In genomic region chr20:62156592-62157386, GRCh38 we compare ENCODE assay signal across 8 cellular contexts. TPM values are rescaled to one million over a fixed set of nuclear protein-coding genes. Genes with fewer than 3 reads are reported as not detected.
DNase-seq lines count a peak whose midpoint lies in the region; ATAC-seq and TF ChIP-seq lines count a peak whose summit lies in the region.

No MANE protein-coding gene starts in this region.

- peaks cover 19% of the 10 kb centered on the region for H3K4me1 Mint-ChIP-seq in activated T-helper 1 cell treated with anti-CD3 and anti-CD28 coated beads, Interleukin-12 subunit alpha, Interleukin-12 subunit beta, Interleukin-2, Interleukin-4 antibody, amounts not matched to agents 30 ng/mL and 10 ng/mL and 1 ng/mL, durations not matched to agents 14 hours and 24 hours and 36 hours (ENCODE audit: low read depth)

- H3K9ac ChIP-seq in BLaER1: peak overlapping the region; percentile 11; the same call in 1 of the 2 replicates

- DNase-seq in OCI-M1 (lab: John Stamatoyannopoulos, UW): peak; percentile 44
- peak; percentile 61 for DNase-seq in activated T-helper 1 cell treated with anti-CD3 and anti-CD28 coated beads, Interleukin-12 subunit alpha, Interleukin-12 subunit beta, Interleukin-2, Interleukin-4 antibody, amounts not matched to agents 30 ng/mL and 10 ng/mL and 1 ng/mL, durations not matched to agents 14 hours and 24 hours and 36 hours (ENCODE audit: low spot score)
- DNase-seq in foreskin keratinocyte: no peak
- peak in 8 of 10 donors; percentile 50 to 94 (median 66) for DNase-seq in posterior cingulate gyrus

- H3K27me3 ChIP-seq in BLaER1: no peaks in the 10 kb centered on the region
- H3K27me3 ChIP-seq in foreskin keratinocyte: no peaks in the 10 kb centered on the region

- no peak overlapping the region for H3K4me3 ChIP-seq in BLaER1

- peak; percentile 69 for TF ChIP-seq CTCF in foreskin keratinocyte (conservative IDR thresholded peaks at IDR 0.05)

- ATAC-seq in GM21423 (IDR thresholded peaks at IDR 0.05; ENCODE audit: unreplicated experiment): peak; percentile 63
- peak; percentile 44 for ATAC-seq in foreskin keratinocyte
- ATAC-seq in GM19397 (IDR thresholded peaks at IDR 0.05; ENCODE audit: unreplicated experiment): no peak
- no peak for ATAC-seq in HG02610 (IDR thresholded peaks at IDR 0.05; ENCODE audit: unreplicated experiment)

- peaks cover 18% of the 10 kb centered on the region for H3K9me3 Mint-ChIP-seq in activated T-helper 1 cell treated with anti-CD3 and anti-CD28 coated beads, Interleukin-12 subunit alpha, Interleukin-12 subunit beta, Interleukin-2, Interleukin-4 antibody, amounts not matched to agents 30 ng/mL and 10 ng/mL and 1 ng/mL, durations not matched to agents 14 hours and 24 hours and 36 hours

- intact Hi-C loops in activated T-helper 1 cell treated with anti-CD3 and anti-CD28 coated beads, Interleukin-12 subunit alpha, Interleukin-12 subunit beta, Interleukin-2, Interleukin-4 antibody, amounts not matched to agents 30 ng/mL and 10 ng/mL and 1 ng/mL, durations not matched to agents 14 hours and 24 hours and 36 hours (cut with micrococcal nuclease): loop anchor here (1.0 to 2.0 kb wide), 3 partner anchors 14 to 146 kb away; partner anchors contain the start of genes MTG2, PSMA7 and SS18L1
- intact Hi-C loops in posterior cingulate gyrus (cut with DNase I): loop anchor here (5.0 kb wide), 1 partner anchor 144 kb away; no protein-coding TSS in a partner anchor

- H3K36me3 ChIP-seq in BLaER1: peaks cover 68% of the 10 kb centered on the region

- peak overlapping the region; percentile 50 for H3K27ac ChIP-seq in BLaER1
- H3K27ac ChIP-seq in foreskin keratinocyte: no peak overlapping the region

- H3K4me3 Mint-ChIP-seq in activated T-helper 1 cell treated with anti-CD3 and anti-CD28 coated beads, Interleukin-12 subunit alpha, Interleukin-12 subunit beta, Interleukin-2, Interleukin-4 antibody, amounts not matched to agents 30 ng/mL and 10 ng/mL and 1 ng/mL, durations not matched to agents 14 hours and 24 hours and 36 hours: no peak overlapping the region

- H3K4me2 ChIP-seq in BLaER1: peak overlapping the region; percentile 80

- H3K4me1 ChIP-seq in BLaER1: peaks cover 56% of the 10 kb centered on the region
- H3K4me1 ChIP-seq in foreskin keratinocyte: peaks cover 14% of the 10 kb centered on the region

- peaks cover 19% of the 10 kb centered on the region for H3K9me3 ChIP-seq in BLaER1

- peaks cover 36% of the 10 kb centered on the region for H3K36me3 Mint-ChIP-seq in activated T-helper 1 cell treated with anti-CD3 and anti-CD28 coated beads, Interleukin-12 subunit alpha, Interleukin-12 subunit beta, Interleukin-2, Interleukin-4 antibody, amounts not matched to agents 30 ng/mL and 10 ng/mL and 1 ng/mL, durations not matched to agents 14 hours and 24 hours and 36 hours (ENCODE audit: low read depth)

- no peak overlapping the region for H3K27ac Mint-ChIP-seq in activated T-helper 1 cell treated with anti-CD3 and anti-CD28 coated beads, Interleukin-12 subunit alpha, Interleukin-12 subunit beta, Interleukin-2, Interleukin-4 antibody, amounts not matched to agents 30 ng/mL and 10 ng/mL and 1 ng/mL, durations not matched to agents 14 hours and 24 hours and 36 hours

- H3K27me3 Mint-ChIP-seq in activated T-helper 1 cell treated with anti-CD3 and anti-CD28 coated beads, Interleukin-12 subunit alpha, Interleukin-12 subunit beta, Interleukin-2, Interleukin-4 antibody, amounts not matched to agents 30 ng/mL and 10 ng/mL and 1 ng/mL, durations not matched to agents 14 hours and 24 hours and 36 hours (ENCODE audit: insufficient read depth): peaks cover 2% of the 10 kb centered on the region

- H4K20me1 ChIP-seq in BLaER1: peaks cover 90% of the 10 kb centered on the region

RNA-seq across cellular contexts. Expression of gene SS18L1, which starts 13.2 kb away (rescaled TPM):
- 24.3 and 29.4 TPM in 2 replicates for total RNA-seq in activated T-helper 1 cell treated with anti-CD3 and anti-CD28 coated beads, Interleukin-12 subunit alpha, Interleukin-12 subunit beta, Interleukin-2, Interleukin-4 antibody, amounts not matched to agents 30 ng/mL and 10 ng/mL and 1 ng/mL, durations not matched to agents 14 hours and 24 hours and 36 hours
- 7.7 and 8.1 TPM in 2 replicates for total RNA-seq in foreskin keratinocyte
- 3.1 and 3.6 TPM in 2 replicates for polyA plus RNA-seq in foreskin keratinocyte

RNA-seq across cellular contexts. Expression of gene PSMA7, which starts 13.6 kb away (rescaled TPM):
- 444 and 450 TPM in 2 replicates for total RNA-seq in activated T-helper 1 cell treated with anti-CD3 and anti-CD28 coated beads, Interleukin-12 subunit alpha, Interleukin-12 subunit beta, Interleukin-2, Interleukin-4 antibody, amounts not matched to agents 30 ng/mL and 10 ng/mL and 1 ng/mL, durations not matched to agents 14 hours and 24 hours and 36 hours
- total RNA-seq in foreskin keratinocyte: 365 and 371 TPM in 2 replicates
- polyA plus RNA-seq in foreskin keratinocyte: 474 and 475 TPM in 2 replicates

RNA-seq across cellular contexts. Expression of gene MTG2, which starts 26.0 kb away (rescaled TPM):
- total RNA-seq in activated T-helper 1 cell treated with anti-CD3 and anti-CD28 coated beads, Interleukin-12 subunit alpha, Interleukin-12 subunit beta, Interleukin-2, Interleukin-4 antibody, amounts not matched to agents 30 ng/mL and 10 ng/mL and 1 ng/mL, durations not matched to agents 14 hours and 24 hours and 36 hours: 45.4 and 46.3 TPM in 2 replicates
- 29.3 and 35.0 TPM in 2 replicates for total RNA-seq in foreskin keratinocyte
- 35.1 and 46.1 TPM in 2 replicates for polyA plus RNA-seq in foreskin keratinocyte

RNA-seq across cellular contexts. Expression of gene LSM14B, which starts 34.5 kb away (rescaled TPM):
- 39.6 and 43.2 TPM in 2 replicates for total RNA-seq in activated T-helper 1 cell treated with anti-CD3 and anti-CD28 coated beads, Interleukin-12 subunit alpha, Interleukin-12 subunit beta, Interleukin-2, Interleukin-4 antibody, amounts not matched to agents 30 ng/mL and 10 ng/mL and 1 ng/mL, durations not matched to agents 14 hours and 24 hours and 36 hours
- total RNA-seq in foreskin keratinocyte: 24.6 and 24.8 TPM in 2 replicates
- polyA plus RNA-seq in foreskin keratinocyte: 17.5 and 18.1 TPM in 2 replicates

Comparison
In these comparisons a context has a peak if more than half of its experiments do, and no peak if none do; other contexts are left out.
1. ATAC-seq: peak in GM21423 (single experiment) and foreskin keratinocyte (single experiment); none in GM19397 (single experiment) and HG02610 (single experiment).
2. DNase-seq: peak in OCI-M1 (single experiment), activated T-helper 1 cell treated with anti-CD3 and anti-CD28 coated beads, Interleukin-12 subunit alpha, Interleukin-12 subunit beta, Interleukin-2, Interleukin-4 antibody, amounts not matched to agents 30 ng/mL and 10 ng/mL and 1 ng/mL, durations not matched to agents 14 hours and 24 hours and 36 hours (single experiment) and posterior cingulate gyrus (8 of 10); none in foreskin keratinocyte (0 of 2).